ENCODE assay signal across 10 cellular contexts in genomic region chrX:154827624-154828408, GRCh38. TPM values are rescaled to one million over a fixed set of nuclear protein-coding genes. Genes with fewer than 3 reads are reported as not detected.
A peak's percentile ranks its signal among the peaks of the same experiment; 100 is the strongest.
DNase-seq lines count a peak whose midpoint lies in the region; ATAC-seq, FAIRE-seq and TF ChIP-seq lines count a peak whose summit lies in the region.
"Had no signal": no experiment of that assay in that cellular context is flagged by ENCODE, and none has a peak within 500 bp of the region (broad histone marks: within the 10 kb centered on the region; RNA-seq: fewer than 3 reads in every experiment).

No MANE protein-coding gene starts in this region.

- ATAC-seq in GM18868 (IDR thresholded peaks at IDR 0.05; ENCODE audit: unreplicated experiment) (peak; percentile 57), GM21529 (IDR thresholded peaks at IDR 0.05; ENCODE audit: unreplicated experiment) (peak; percentile 96), HG03571 (IDR thresholded peaks at IDR 0.05; ENCODE audit: unreplicated experiment) (peak; percentile 75), naive B cell (ENCODE audit: low read depth in 2 of 2) (peak; percentile 98)

- DNase-seq in naive B cell (peak; percentile 26), Calu3 (no peak), kidney (no peak), sigmoid colon (no peak)
- DNase-seq: Right ventricle myocardium superior had no signal

- H3K9ac ChIP-seq in kidney (ENCODE audit: low read length in 2 of 2): no peak overlapping the region

- H3K4me3 ChIP-seq in kidney (ENCODE audit: low read length in 2 of 2) (no peak overlapping the region), sigmoid colon (no peak overlapping the region)
- H3K4me3 ChIP-seq: breast epithelium, HAP-1 had no signal

- BruUV-seq in Calu3 (replicated peaks; lab: Mats Ljungman, UMichigan): no TSS peak

- H3K36me3 ChIP-seq in kidney (ENCODE audit: control insufficient read depth in 1 of 2, insufficient read depth in 2 of 2, low read length in 2 of 2) (no peaks in the 10 kb centered on the region), sigmoid colon (no peaks in the 10 kb centered on the region)
- H3K36me3 ChIP-seq: breast epithelium, HAP-1 had no signal

- H3K27ac ChIP-seq in kidney (ENCODE audit: low read depth in 2 of 2, low read length in 2 of 2) (no peak overlapping the region), sigmoid colon (no peak overlapping the region)
- H3K27ac ChIP-seq: breast epithelium had no signal

- H3K4me1 ChIP-seq in kidney (ENCODE audit: control insufficient read depth in 1 of 2, insufficient read depth in 1 of 2, low read depth in 1 of 2, low read length in 2 of 2) (no peaks in the 10 kb centered on the region), sigmoid colon (no peaks in the 10 kb centered on the region)
- H3K4me1 ChIP-seq: breast epithelium, HAP-1 had no signal

- no peak for TF ChIP-seq EP300 in sigmoid colon (IDR thresholded peaks at IDR 0.05)

- 45 to 60% methylated on average over 5 of the region's 5 CpGs for WGBS in sigmoid colon, 2 donors

- H3K4me1 Mint-ChIP-seq in naive B cell: peaks cover 17 to 31% (median 27%) of the 10 kb centered on the region in 3 donors
- no peaks in the 10 kb centered on the region for H3K4me1 Mint-ChIP-seq in Calu3 (ENCODE audit: low read depth, unreplicated experiment)

- H3K27me3 Mint-ChIP-seq in naive B cell (no peaks in the 10 kb centered on the region), Calu3 (ENCODE audit: unreplicated experiment) (peaks cover 63% of the 10 kb centered on the region)

- TF ChIP-seq CTCF in Calu3 (IDR thresholded peaks at IDR 0.05; ENCODE audit: unreplicated experiment) (no peak), kidney (IDR thresholded peaks at IDR 0.05; ENCODE audit: borderline replicate concordance, extremely low read depth, insufficient read depth) (no peak), sigmoid colon (IDR thresholded peaks at IDR 0.05) (no peak)

- intact Hi-C loops in Calu3 (cut with micrococcal nuclease; ENCODE audit: unreplicated experiment) (no loop called here), kidney (cut with DNase I) (no loop called here), sigmoid colon (cut with DNase I) (no loop called here)

- peak overlapping the region in 6 of 8 donors; percentile 12 to 62 (median 38) for H3K4me3 Mint-ChIP-seq in naive B cell
- no peak overlapping the region for H3K4me3 Mint-ChIP-seq in Calu3 (ENCODE audit: low read depth, unreplicated experiment)

- peaks cover 0 to 3% (median 0%) of the 10 kb centered on the region in 7 donors for H3K9me3 Mint-ChIP-seq in naive B cell
- no peaks in the 10 kb centered on the region for H3K9me3 Mint-ChIP-seq in Calu3 (ENCODE audit: low read depth, unreplicated experiment)

- no peaks in the 10 kb centered on the region for H3K9me3 ChIP-seq in kidney (ENCODE audit: control insufficient read depth in 1 of 2, low read length in 2 of 2)
- H3K9me3 ChIP-seq in sigmoid colon: no peaks in the 10 kb centered on the region
- H3K9me3 ChIP-seq: HAP-1 had no signal

- FAIRE-seq in kidney (lab: Jason Lieb, UNC): no peak

- H3K36me3 Mint-ChIP-seq in naive B cell (no peaks in the 10 kb centered on the region), Calu3 (ENCODE audit: insufficient read depth, unreplicated experiment) (no peaks in the 10 kb centered on the region)

- CTCF ChIA-PET in Calu3 (lab: Charles Lee): no interaction called here

- H3K27ac Mint-ChIP-seq in naive B cell: peak overlapping the region in 5 of 6 donors; percentile 38 to 87 (median 60)
- no peak overlapping the region for H3K27ac Mint-ChIP-seq in Calu3 (ENCODE audit: unreplicated experiment)

- no peaks in the 10 kb centered on the region for H3K27me3 ChIP-seq in sigmoid colon

- no peak for TF ChIP-seq POLR2A in sigmoid colon (IDR thresholded peaks at IDR 0.05)

RNA-seq across cellular contexts. Expression of gene SMIM9, which starts 6.6 kb away (rescaled TPM):
- polyA plus RNA-seq in naive B cell (ENCODE audit: low read depth in 6 of 6) (not detected), kidney (ENCODE audit: insufficient read depth, low read depth, low replicate concordance) (not detected), sigmoid colon (not detected)
- total RNA-seq in Calu3 (2022) (not detected in 2 replicates), kidney (not detected), sigmoid colon (1 to 10 TPM in 1 of 4 donors, not detected in 3; 2.3 TPM)
- total RNA-seq: breast epithelium, Right ventricle myocardium superior had no signal

RNA-seq across cellular contexts. Expression of gene MPP1, which starts 22.5 kb away (rescaled TPM):
- 10 to 100 TPM in 4 of 6 donors, 1 to 10 TPM in 2; 4.6 to 15.6 (median 11.2) TPM for polyA plus RNA-seq in naive B cell (ENCODE audit: low read depth in 6 of 6)
- 1.3 TPM in 1 of 2 replicates, not detected in the other for total RNA-seq in Calu3 (2022)
- total RNA-seq in kidney: 47.0 TPM
- polyA plus RNA-seq in kidney (ENCODE audit: insufficient read depth, low read depth, low replicate concordance): 76.4 TPM
- total RNA-seq in sigmoid colon: 10 to 100 TPM; 24.6 to 36.7 (median 28.2) TPM
- 10 to 100 TPM; 16.4 to 30.3 (median 22.2) TPM for polyA plus RNA-seq in sigmoid colon

RNA-seq across cellular contexts. Expression of gene F8A1, which starts 58.3 kb away (rescaled TPM):
- polyA plus RNA-seq in naive B cell (ENCODE audit: low read depth in 6 of 6): 10 to 100 TPM; 12.7 to 61.5 (median 41.4) TPM
- 20.8 and 24.4 TPM in 2 replicates for total RNA-seq in Calu3 (2022)
- 44.8 TPM for total RNA-seq in kidney
- 51.9 TPM for polyA plus RNA-seq in kidney (ENCODE audit: insufficient read depth, low read depth, low replicate concordance)
- 1 to 10 TPM in 3 of 4 donors, not detected in 1; 3.6 to 4.1 (median 3.6) TPM for total RNA-seq in sigmoid colon
- polyA plus RNA-seq in sigmoid colon: 10 to 100 TPM; 16.2 to 22.2 (median 16.2) TPM

Comparison
In these comparisons a context has a peak if more than half of its experiments do, and no peak if none do; other contexts are left out.
1. RNA of gene MPP1, which starts 22.5 kb away (total RNA-seq): 47.0 TPM in kidney (single experiment) and 24.6 to 36.7 TPM in sigmoid colon; 1.3 TPM in Calu3; every median in the first group is over 10 times any median in the second.
2. Peak in every context shown above with its lines, with median percentiles within 50 percentile points of each other: ATAC-seq.